In genomic region chr1:234528073-234528865, GRCh38 we compare ENCODE assay signal across 10 cellular contexts. TPM values are rescaled to one million over a fixed set of nuclear protein-coding genes. Genes with fewer than 3 reads are reported as not detected.
DNase-seq lines count a peak whose midpoint lies in the region; ATAC-seq and TF ChIP-seq lines count a peak whose summit lies in the region.
"Had no signal": no experiment of that assay in that cellular context is flagged by ENCODE, and none has a peak within 500 bp of the region (broad histone marks: within the 10 kb centered on the region; RNA-seq: fewer than 3 reads in every experiment).

No MANE protein-coding gene starts in this region.

- H2AFZ ChIP-seq in DND-41 (ENCODE audit: low read depth, low read length) (no peak overlapping the region), fibroblast of lung (ENCODE audit: low read length) (peak overlapping the region; percentile 52), trophoblast cell (ENCODE audit: insufficient read depth, low read length, poor library complexity) (no peak overlapping the region)

- no peak overlapping the region for H2BK5ac ChIP-seq in trophoblast cell (ENCODE audit: low read depth, low read length, poor library complexity)

- no peaks in the 10 kb centered on the region for H3K9me3 ChIP-seq in DND-41 (ENCODE audit: insufficient read depth, low read length, severe bottlenecking)
- H3K9me3 ChIP-seq in fibroblast of lung (ENCODE audit: control insufficient read depth, insufficient read depth, low read depth, low read length) = no peaks in the 10 kb centered on the region
- no peaks in the 10 kb centered on the region for H3K9me3 ChIP-seq in trophoblast cell (ENCODE audit: insufficient read depth, low read depth, low read length)

- peak overlapping the region; percentile 60 for H2BK12ac ChIP-seq in trophoblast cell (ENCODE audit: low read length)

- H3K9ac ChIP-seq in DND-41 (ENCODE audit: low read depth, low read length) = no peak overlapping the region
- no peak overlapping the region for H3K9ac ChIP-seq in fibroblast of lung (ENCODE audit: insufficient read depth, low read length)
- no peak overlapping the region for H3K9ac ChIP-seq in trophoblast cell (ENCODE audit: low read length)

- H3K79me2 ChIP-seq in DND-41 (ENCODE audit: insufficient read depth, low read length) (no peaks in the 10 kb centered on the region), fibroblast of lung (ENCODE audit: control insufficient read depth, insufficient read depth, low read length) (no peaks in the 10 kb centered on the region), trophoblast cell (ENCODE audit: control insufficient read depth, insufficient read depth, low read length, poor library complexity) (peaks cover 3% of the 10 kb centered on the region)

- no peak overlapping the region for H3K14ac ChIP-seq in trophoblast cell (ENCODE audit: low read length)

- no peak overlapping the region for H3K23ac ChIP-seq in trophoblast cell (ENCODE audit: low read length)

- TF ChIP-seq CTCF in DND-41 (IDR thresholded peaks at IDR 0.05; ENCODE audit: borderline replicate concordance, extremely low read depth, low read length, poor library complexity, severe bottlenecking) = no peak
- no peak for TF ChIP-seq CTCF in fibroblast of lung (conservative IDR thresholded peaks at IDR 0.05 in 1 of 2, IDR thresholded peaks at IDR 0.05 in 1 of 2; ENCODE audit: low read depth in 1 of 2, low read length in 2 of 2)

- H4K20me1 ChIP-seq in DND-41 (ENCODE audit: insufficient read depth, low read length) = no peaks in the 10 kb centered on the region
- no peaks in the 10 kb centered on the region for H4K20me1 ChIP-seq in fibroblast of lung (ENCODE audit: control insufficient read depth, extremely low read depth, insufficient read depth, low read length)

- ATAC-seq in DND-41 (ENCODE audit: insufficient read depth, low read depth) = no peak

- 0 out of 2 replicates have a peak overlapping the region, but pooled peaks have one; percentile 76 for H3K27ac ChIP-seq in DND-41 (ENCODE audit: low read length)
- H3K27ac ChIP-seq in fibroblast of lung (ENCODE audit: insufficient read depth, low read length) = no peak overlapping the region
- H3K27ac ChIP-seq in trophoblast cell (ENCODE audit: low read depth, low read length) = no peak overlapping the region
- H3K27ac ChIP-seq: C4-2B had no signal

- no peak overlapping the region for H4K91ac ChIP-seq in trophoblast cell (ENCODE audit: low read depth, low read length)

- H3K4me1 ChIP-seq in DND-41 (ENCODE audit: insufficient read depth, low read length) (peaks cover 46% of the 10 kb centered on the region), fibroblast of lung (ENCODE audit: control insufficient read depth, extremely low read depth, insufficient read depth, low read length) (peaks cover 16% of the 10 kb centered on the region), trophoblast cell (ENCODE audit: control insufficient read depth in 1 of 2, insufficient read depth in 2 of 2, low read length in 2 of 2) (peaks cover 12% of the 10 kb centered on the region in 2 experiments)

- H3K4me3 ChIP-seq in DND-41 (ENCODE audit: low read depth in 1 of 2, low read length in 2 of 2) (no peak overlapping the region), fibroblast of lung (replicated peaks in 1 of 4; ENCODE audit: control extremely low read depth in 1 of 4, insufficient read depth in 1 of 4, low read depth in 3 of 4, low read length in 4 of 4) (no peak overlapping the region), trophoblast cell (ENCODE audit: low read depth, low read length) (no peak overlapping the region)

- no CpG with 5 or more reads among the region's 14 CpGs for WGBS in trophoblast cell (ENCODE audit: extremely low coverage, insufficient coverage, insufficient read length)

- no peak overlapping the region for H3K4me2 ChIP-seq in DND-41 (ENCODE audit: insufficient read depth, low read length)
- H3K4me2 ChIP-seq in fibroblast of lung (ENCODE audit: extremely low read depth, insufficient read depth, low read length) = no peak overlapping the region
- H3K4me2 ChIP-seq in trophoblast cell (ENCODE audit: low read length) = no peak overlapping the region

- peaks cover 8% of the 10 kb centered on the region for H3K79me1 ChIP-seq in trophoblast cell (ENCODE audit: low read length)

- no peak overlapping the region for H4K12ac ChIP-seq in trophoblast cell (ENCODE audit: low read depth, low read length)

- H3K27me3 ChIP-seq in DND-41 (ENCODE audit: insufficient read depth, low read length, poor library complexity) (no peaks in the 10 kb centered on the region), fibroblast of lung (ENCODE audit: control insufficient read depth, insufficient read depth, low read length) (no peaks in the 10 kb centered on the region), trophoblast cell (ENCODE audit: insufficient read depth, low read length) (no peaks in the 10 kb centered on the region)

- no peak for DNase-seq in DND-41
- DNase-seq in OCI-M1 (lab: John Stamatoyannopoulos, UW) = peak; percentile 52
- no peak for DNase-seq in fibroblast of lung (ENCODE audit: low read depth in 2 of 2)
- DNase-seq in trophoblast cell = no peak
- no peak for DNase-seq in stimulated activated CD4-positive, alpha-beta T cell treated with anti-CD3 and anti-CD28 coated beads, Interleukin-4, amount 100 ng/mL, for 24 hours
- DNase-seq in A172 (ENCODE audit: low spot score) = no peak
- DNase-seq in T-helper 1 cell = no peak
- no peak for DNase-seq in NCI-H526 treated with DMSO at 0.1 percent for 48 hours (lab: John Stamatoyannopoulos, UW)
- DNase-seq: naive B cell had no signal

- H3K36me3 ChIP-seq in DND-41 (ENCODE audit: insufficient read depth, low read length) = no peaks in the 10 kb centered on the region
- no peaks in the 10 kb centered on the region for H3K36me3 ChIP-seq in fibroblast of lung (ENCODE audit: control insufficient read depth, insufficient read depth, low read length)
- H3K36me3 ChIP-seq in trophoblast cell (ENCODE audit: control insufficient read depth in 1 of 2, insufficient read depth in 2 of 2, low read length in 2 of 2) = no peaks in the 10 kb centered on the region

- H2BK120ac ChIP-seq in trophoblast cell (ENCODE audit: insufficient read depth, low read length, poor library complexity) = no peak overlapping the region

- H4K8ac ChIP-seq in trophoblast cell (ENCODE audit: low read depth, low read length) = no peak overlapping the region

- H3K4ac ChIP-seq in trophoblast cell (ENCODE audit: low read depth, low read length) = no peak overlapping the region

- H2AK5ac ChIP-seq in trophoblast cell (ENCODE audit: low read length) = no peak overlapping the region

- no peak overlapping the region for H3K18ac ChIP-seq in trophoblast cell (ENCODE audit: low read length)

RNA-seq across cellular contexts. Expression of gene TARBP1, which starts 49.3 kb away (rescaled TPM):
- total RNA-seq in fibroblast of lung = 20.6 and 22.9 TPM in 2 replicates
- polyA plus RNA-seq in fibroblast of lung = 11.6 and 15.3 TPM in 2 replicates
- 6.0 and 6.8 TPM in 2 replicates for polyA plus RNA-seq in fibroblast of lung (2012)
- 6.3 and 10.4 TPM in 2 replicates for polyA minus RNA-seq in fibroblast of lung (ENCODE audit: low replicate concordance)
- 7.2 and 7.8 TPM in 2 replicates for polyA plus RNA-seq in trophoblast cell (2013)
- total RNA-seq in A172 (2014; rRNA removed; shearing (Covaris generic)) = 20.5 and 31.8 TPM in 2 replicates
